8 cellular contexts compared by ENCODE assay signal in the genomic region with DNA sequence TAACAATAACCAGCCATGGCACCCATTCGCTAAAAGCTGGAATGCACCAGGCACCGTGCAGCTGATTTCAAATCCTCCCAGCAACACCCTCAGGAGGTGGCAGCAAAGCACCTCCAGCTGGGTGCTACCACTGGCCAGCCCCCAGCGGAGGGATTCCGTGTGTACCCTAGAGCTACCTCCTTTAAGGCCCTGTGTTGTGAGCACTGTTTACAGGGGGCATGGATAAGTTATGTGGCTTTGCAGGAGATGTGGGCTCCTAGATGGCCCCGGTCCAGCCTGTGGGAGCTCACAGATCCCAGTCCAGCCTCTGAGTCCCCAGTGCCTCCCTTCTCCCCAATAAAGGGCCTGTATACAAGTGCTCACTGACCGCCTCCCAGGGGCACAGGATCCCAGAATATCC. TPM values are rescaled to one million over a fixed set of nuclear protein-coding genes. Genes with fewer than 3 reads are reported as not detected.
DNase-seq lines count a peak whose midpoint lies in the region; ATAC-seq, FAIRE-seq and TF ChIP-seq lines count a peak whose summit lies in the region.

No MANE protein-coding gene starts in this region.

- H3K4me1 ChIP-seq in KMS-11 (ENCODE audit: low read depth, poor library complexity, severe bottlenecking) (peaks cover 9% of the 10 kb centered on the region), osteoblast (ENCODE audit: insufficient read depth, low read length) (peaks cover 10% of the 10 kb centered on the region)

- peak; percentile 17 for FAIRE-seq in urothelium cell line (lab: Jason Lieb, UNC)

- POLR2A ChIA-PET in activated CD4-positive, alpha-beta T cell treated with anti-CD3 and anti-CD28 coated beads, Interleukin-2, amount 10 ng/mL, durations not matched to agents 7 days and 5 days (lab: Charles Lee) = interaction anchor here (0.6 to 1.5 kb wide), 5 partner anchors 14 to 1421 kb away, joined by 3 to 5 read pairs (median 3); no protein-coding TSS in a partner anchor

- H3K4me3 ChIP-seq in KMS-11 (IDR thresholded peaks at IDR 0.05; ENCODE audit: insufficient read depth, low read depth, low read length) (no peak overlapping the region), osteoblast (ENCODE audit: insufficient read depth, low read length) (peak overlapping the region; percentile 81)

- H2AFZ ChIP-seq in KMS-11 (ENCODE audit: low read depth) (peak overlapping the region; percentile 88), osteoblast (ENCODE audit: low read length) (peak overlapping the region; percentile 56)

- no peaks in the 10 kb centered on the region for H3K9me3 ChIP-seq in osteoblast (ENCODE audit: low read depth, low read length)

- H3K36me3 ChIP-seq in KMS-11 (ENCODE audit: insufficient read depth) (no peaks in the 10 kb centered on the region), osteoblast (ENCODE audit: insufficient read depth, low read length) (peaks cover 27% of the 10 kb centered on the region)

- CTCF ChIA-PET in activated CD4-positive, alpha-beta T cell treated with anti-CD3 and anti-CD28 coated beads, Interleukin-2, amount 10 ng/mL, durations not matched to agents 7 days and 5 days (lab: Charles Lee) = interaction anchor here (0.5 to 1.9 kb wide), 10 partner anchors 9 to 787 kb away, joined by 3 to 6 read pairs (median 4); no protein-coding TSS in a partner anchor

- H4K20me1 ChIP-seq in KMS-11 (ENCODE audit: insufficient read depth) (no peaks in the 10 kb centered on the region), osteoblast (ENCODE audit: insufficient read depth, low read length) (peaks cover 52% of the 10 kb centered on the region)

- peaks cover 12% of the 10 kb centered on the region for H3K36me3 Mint-ChIP-seq in activated CD4-positive, alpha-beta T cell treated with anti-CD3 and anti-CD28 coated beads, Interleukin-2, amount 10 ng/mL, durations not matched to agents 7 days and 5 days (ENCODE audit: low read depth)

- H3K9ac ChIP-seq in KMS-11 = peak overlapping the region; percentile 84

- peak overlapping the region; percentile 87 for H3K4me3 Mint-ChIP-seq in activated CD4-positive, alpha-beta T cell treated with anti-CD3 and anti-CD28 coated beads, Interleukin-2, amount 10 ng/mL, durations not matched to agents 7 days and 5 days

- H3K4me1 Mint-ChIP-seq in activated CD4-positive, alpha-beta T cell treated with anti-CD3 and anti-CD28 coated beads, Interleukin-2, amount 10 ng/mL, durations not matched to agents 7 days and 5 days = peaks cover 40% of the 10 kb centered on the region

- DNase-seq in DMS153 treated with DMSO at 0.1 percent for 48 hours (lab: John Stamatoyannopoulos, UW; ENCODE audit: unreplicated experiment) (peak; percentile 28), osteoblast (ENCODE audit: insufficient read length, low spot score, missing footprints) (peak; percentile 89), urothelium cell line (ENCODE audit: low spot score) (peak; percentile 78), NCI-H2171 treated with DMSO at 0.1 percent for 48 hours (lab: John Stamatoyannopoulos, UW) (no peak)
- DNase-seq in activated CD4-positive, alpha-beta T cell treated with anti-CD3 and anti-CD28 coated beads, Interleukin-2, amount 10 ng/mL, durations not matched to agents 7 days and 5 days = peak; percentile 70
- peak; percentile 49 for DNase-seq in effector CD4-positive, alpha-beta T cell

- peak overlapping the region; percentile 96 for H3K27ac Mint-ChIP-seq in activated CD4-positive, alpha-beta T cell treated with anti-CD3 and anti-CD28 coated beads, Interleukin-2, amount 10 ng/mL, durations not matched to agents 7 days and 5 days

- H3K27ac ChIP-seq in KMS-11 (peak overlapping the region; percentile 67), osteoblast (ENCODE audit: low read depth, low read length) (peak overlapping the region; percentile 91)

- TF ChIP-seq CTCF in KMS-11 (conservative IDR thresholded peaks at IDR 0.05; ENCODE audit: low read depth, low read length) (no peak), osteoblast (IDR thresholded peaks at IDR 0.05; ENCODE audit: extremely low read depth, low read depth, low read length) (peak; percentile 32)

- peak; percentile 50 for ATAC-seq in GM21447 (IDR thresholded peaks at IDR 0.05; ENCODE audit: unreplicated experiment)

- no peaks in the 10 kb centered on the region for H3K9me3 Mint-ChIP-seq in activated CD4-positive, alpha-beta T cell treated with anti-CD3 and anti-CD28 coated beads, Interleukin-2, amount 10 ng/mL, durations not matched to agents 7 days and 5 days

- no peaks in the 10 kb centered on the region for H3K27me3 Mint-ChIP-seq in activated CD4-positive, alpha-beta T cell treated with anti-CD3 and anti-CD28 coated beads, Interleukin-2, amount 10 ng/mL, durations not matched to agents 7 days and 5 days

- peak overlapping the region; percentile 87 for H3K4me2 ChIP-seq in KMS-11
- H3K4me2 ChIP-seq in osteoblast (ENCODE audit: insufficient read depth, low read length) = peak overlapping the region; percentile 91

- H3K79me2 ChIP-seq in KMS-11 (ENCODE audit: insufficient read depth, low read depth) (peaks cover 24% of the 10 kb centered on the region; the same call in 1 of the 2 replicates), osteoblast (ENCODE audit: insufficient read depth, low read length) (peaks cover 98% of the 10 kb centered on the region)

- H3K27me3 ChIP-seq in KMS-11 (ENCODE audit: insufficient read depth, low read depth) (no peaks in the 10 kb centered on the region), osteoblast (ENCODE audit: insufficient read depth, low read length) (no peaks in the 10 kb centered on the region)

RNA-seq across cellular contexts. Expression of a gene that starts 27.1 kb away (rescaled TPM):
- 10 to 100 TPM; 45.8 to 53.9 TPM for total RNA-seq in activated CD4-positive, alpha-beta T cell treated with anti-CD3 and anti-CD28 coated beads, Interleukin-2, amount 10 ng/mL, durations not matched to agents 7 days and 5 days
- 61.3 and 83.6 TPM in 2 replicates for total RNA-seq in osteoblast
